ENCODE assay signal across 8 cellular contexts in the genomic region with DNA sequence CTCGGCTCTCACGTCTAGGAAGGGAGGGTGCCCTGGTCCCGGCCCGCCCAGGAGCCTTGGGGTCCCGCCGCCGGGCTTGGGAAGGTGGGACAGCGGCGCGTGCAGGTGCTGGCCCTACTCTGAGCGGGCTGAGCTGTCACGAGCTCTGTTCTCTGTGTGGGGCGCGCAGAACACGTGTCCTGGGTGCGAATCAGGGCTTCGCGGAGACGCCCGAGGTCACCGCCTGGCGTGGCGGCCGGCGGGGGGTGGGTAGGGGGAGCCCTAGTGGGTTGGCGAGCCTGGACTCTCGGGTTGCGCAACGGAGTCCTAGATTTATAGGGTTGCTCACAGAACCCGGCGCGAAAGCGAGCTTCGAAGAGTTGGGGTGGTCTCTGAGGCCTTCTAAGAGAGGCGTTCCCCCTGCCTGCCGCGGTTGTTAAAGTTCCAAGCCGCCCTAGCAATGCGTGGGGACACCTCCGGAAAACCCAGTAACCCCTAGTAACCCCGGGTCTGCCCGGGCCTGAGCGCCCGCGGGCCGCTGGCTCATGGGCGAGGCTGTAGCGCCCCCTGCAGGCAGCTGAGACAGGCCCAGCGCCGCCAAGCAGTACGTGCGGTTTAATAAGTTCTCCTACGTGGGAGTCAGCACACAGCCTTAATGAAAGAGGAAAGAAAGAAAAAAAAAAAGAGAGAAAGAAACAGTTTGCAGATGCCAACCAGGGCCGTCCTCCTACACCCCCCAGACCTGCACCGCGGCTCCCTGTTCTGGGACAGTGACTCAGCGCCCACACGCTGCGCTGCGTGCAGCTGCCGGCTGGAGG. TPM values are rescaled to one million over a fixed set of nuclear protein-coding genes. Genes with fewer than 3 reads are reported as not detected.
A peak's percentile ranks its signal among the peaks of the same experiment; 100 is the strongest.
DNase-seq lines count a peak whose midpoint lies in the region; ATAC-seq, FAIRE-seq and TF ChIP-seq lines count a peak whose summit lies in the region.

No MANE protein-coding gene starts in this region.

- no peaks in the 10 kb centered on the region for H3K27me3 ChIP-seq in bronchial epithelial cell (ENCODE audit: control insufficient read depth, insufficient read depth, low read length)

- DNase-seq in NCI-H2081 (lab: John Stamatoyannopoulos, UW) (peak; percentile 58 to 77), NCI-H2081 treated with DMSO at 0.1 percent for 48 hours (lab: John Stamatoyannopoulos, UW) (no peak), NCI-H1930 (lab: John Stamatoyannopoulos, UW) (peak; percentile 75 to 89), bronchial epithelial cell (ENCODE audit: low read depth) (peak; percentile 87), islet precursor cell (peak; percentile 94)
- peak; percentile 82 for DNase-seq in stimulated activated CD4-positive, alpha-beta T cell treated with anti-CD3 and anti-CD28 coated beads, Interleukin-12 subunit alpha, Interleukin-12 subunit beta, amount 100 ng/mL, for 4 hours

- ATAC-seq in HG02763 (IDR thresholded peaks at IDR 0.05; ENCODE audit: unreplicated experiment), result peak; percentile 56

- H3K4me3 ChIP-seq in WI38 (ENCODE audit: low read depth, low read length), result peak overlapping the region; percentile 100
- peak overlapping the region; percentile 75 for H3K4me3 ChIP-seq in bronchial epithelial cell (ENCODE audit: low read depth, low read length)

- TF ChIP-seq CTCF in WI38 (IDR thresholded peaks at IDR 0.05; ENCODE audit: low read depth, low read length) (peak; percentile 95), bronchial epithelial cell (IDR thresholded peaks at IDR 0.05; ENCODE audit: insufficient read depth, low read length, severe bottlenecking) (peak; percentile 86)

- no peak for FAIRE-seq in bronchial epithelial cell (lab: Jason Lieb, UNC)

- H3K36me3 ChIP-seq in bronchial epithelial cell (ENCODE audit: control insufficient read depth, insufficient read depth, low read length), result peaks cover 13% of the 10 kb centered on the region

RNA-seq across cellular contexts. Expression of a gene that starts 2.7 kb away (rescaled TPM):
- 169 and 210 TPM in 2 replicates for total RNA-seq in bronchial epithelial cell

RNA-seq across cellular contexts. Expression of a gene that starts 13.6 kb away (rescaled TPM):
- 24.0 and 25.3 TPM in 2 replicates for total RNA-seq in bronchial epithelial cell
